ENCODE assay signal across 8 cellular contexts in the genomic region with DNA sequence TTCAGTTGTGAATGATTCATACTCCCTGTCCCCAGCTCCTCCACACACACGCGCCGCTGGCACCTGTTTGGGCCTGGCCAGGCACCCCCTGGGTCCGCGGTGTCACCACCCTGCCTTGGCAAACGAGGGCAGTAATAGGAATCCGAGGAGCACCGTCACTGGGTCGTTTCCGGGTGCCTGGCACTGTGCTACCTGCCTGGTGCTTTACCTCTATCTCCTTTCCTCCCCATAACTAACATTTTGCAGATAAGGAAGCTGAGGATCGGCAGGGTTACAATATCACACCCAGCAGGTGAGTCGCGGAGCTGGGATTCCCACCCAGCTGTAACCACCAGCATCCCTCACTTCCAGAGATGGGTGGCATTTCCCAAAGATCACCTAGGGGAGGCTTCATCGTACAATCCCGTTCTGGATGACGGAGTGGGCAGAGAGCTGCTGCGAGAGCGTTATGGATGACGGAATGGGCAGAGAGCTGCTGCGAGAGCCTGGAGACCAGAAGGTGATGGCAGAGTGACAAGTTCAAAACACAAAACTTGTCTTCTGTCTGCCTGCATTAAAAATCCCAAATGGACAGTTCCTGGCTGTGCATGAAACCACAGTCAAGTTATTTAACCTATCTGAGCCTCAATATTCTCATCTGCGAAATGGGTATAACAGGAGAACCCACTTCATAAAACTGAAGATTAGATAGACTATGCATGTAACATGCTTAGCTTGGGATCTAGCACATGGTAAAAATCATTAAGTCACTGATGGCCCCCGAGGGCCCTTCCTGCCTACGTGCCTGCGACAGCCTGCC. TPM values are rescaled to one million over a fixed set of nuclear protein-coding genes. Genes with fewer than 3 reads are reported as not detected.
DNase-seq lines count a peak whose midpoint lies in the region; ATAC-seq and TF ChIP-seq lines count a peak whose summit lies in the region.

No MANE protein-coding gene starts in this region.

- H3K4me1 Mint-ChIP-seq in activated T-cell treated with anti-CD3 and anti-CD28 coated beads, Interleukin-2, amount 50 U/mL, for 72 hours (ENCODE audit: low read depth), result no peaks in the 10 kb centered on the region

- H3K27ac Mint-ChIP-seq in activated T-cell treated with anti-CD3 and anti-CD28 coated beads, Interleukin-2, amount 50 U/mL, for 72 hours, result no peak overlapping the region

- in situ Hi-C loops in brain microvascular endothelial cell (cut with HindIII; ENCODE audit: low pct_ligation_motif_present, low sequenced_read_pairs) (no loop called here), transverse colon (cut with MboI; ENCODE audit: low pct_ligation_motif_present in 1 of 4, low pct_unique_long_range_greater_than_20kb in 1 of 4, low sequenced_read_pairs in 3 of 4) (no loop called here)

- H3K36me3 Mint-ChIP-seq in activated T-cell treated with anti-CD3 and anti-CD28 coated beads, Interleukin-2, amount 50 U/mL, for 72 hours (ENCODE audit: insufficient read depth in 2 of 2), result no peaks in the 10 kb centered on the region

- H3K56ac ChIP-seq in mesendoderm (ENCODE audit: low read length), result no peak overlapping the region

- H3K18ac ChIP-seq in mesendoderm (ENCODE audit: low read length), result no peak overlapping the region

- H3K27me3 ChIP-seq in brain microvascular endothelial cell (replicated peaks) (no peaks in the 10 kb centered on the region), mesendoderm (ENCODE audit: insufficient read depth, low read length, poor library complexity) (peaks cover 13% of the 10 kb centered on the region), transverse colon (peaks cover 17% of the 10 kb centered on the region)

- no peak overlapping the region for H2BK120ac ChIP-seq in mesendoderm (ENCODE audit: low read depth, low read length)

- no peak for TF ChIP-seq POLR2A in transverse colon (IDR thresholded peaks at IDR 0.05)

- no peak overlapping the region for H3K23ac ChIP-seq in mesendoderm (ENCODE audit: low read length)

- peaks cover 0 to 2% of the 10 kb centered on the region in 2 donors for H3K9me3 Mint-ChIP-seq in activated T-cell treated with anti-CD3 and anti-CD28 coated beads, Interleukin-2, amount 50 U/mL, for 72 hours

- H3K4ac ChIP-seq in mesendoderm (ENCODE audit: low read depth, low read length), result no peak overlapping the region

- no peak overlapping the region for H2BK15ac ChIP-seq in mesendoderm (replicated peaks; ENCODE audit: low read depth)

- no peak overlapping the region for H4K8ac ChIP-seq in mesendoderm (ENCODE audit: low read depth, low read length)

- H3K4me1 ChIP-seq in mesendoderm (ENCODE audit: control insufficient read depth, low read depth, low read length) (peaks cover 2% of the 10 kb centered on the region), transverse colon (peaks cover 0 to 16% (median 12%) of the 10 kb centered on the region in 4 donors)

- no peaks in the 10 kb centered on the region for H3K9me3 ChIP-seq in transverse colon

- DNase-seq in activated T-cell treated with anti-CD3 and anti-CD28 coated beads, Interleukin-2, amount 50 U/mL, for 72 hours, result no peak
- no peak for DNase-seq in activated T-cell treated with anti-CD3 and anti-CD28 coated beads, Interleukin-2, amount 50 U/mL, for 1 hour
- DNase-seq in brain microvascular endothelial cell (no peak), mesendoderm (no peak), transverse colon (no peak), kidney tubule cell (ENCODE audit: low spot score) (no peak), mucosa of gallbladder (ENCODE audit: low spot score) (no peak)

- H3K27me3 Mint-ChIP-seq in activated T-cell treated with anti-CD3 and anti-CD28 coated beads, Interleukin-2, amount 50 U/mL, for 72 hours (ENCODE audit: low read depth), result peaks cover 53% of the 10 kb centered on the region

- no peak overlapping the region for H2AK5ac ChIP-seq in mesendoderm (ENCODE audit: low read length)

- H3K36me3 ChIP-seq in brain microvascular endothelial cell (replicated peaks) (no peaks in the 10 kb centered on the region), mesendoderm (ENCODE audit: control insufficient read depth, insufficient read depth, low read length) (no peaks in the 10 kb centered on the region), transverse colon (no peaks in the 10 kb centered on the region)

- H3K4me2 ChIP-seq in mesendoderm (ENCODE audit: low read length), result peak overlapping the region; percentile 48

- no peak for TF ChIP-seq EP300 in transverse colon (IDR thresholded peaks at IDR 0.05; ENCODE audit: low read depth)

- no CpG with 5 or more reads among the region's 24 CpGs for WGBS in mesendoderm (ENCODE audit: extremely low coverage, insufficient coverage, low lambda C conversion rate)
- 27 to 48% methylated on average over 3 to 24 of the region's 24 CpGs for WGBS in transverse colon (ENCODE audit: low coverage in 1 of 2), 2 donors

- H3K9ac ChIP-seq in mesendoderm (ENCODE audit: low read length), result no peak overlapping the region

- no peak for ATAC-seq in activated T-cell treated with anti-CD3 and anti-CD28 coated beads, Interleukin-2, amount 50 U/mL, for 72 hours (replicated peaks in 1 of 2)
- no peak for ATAC-seq in HG03108 (IDR thresholded peaks at IDR 0.05; ENCODE audit: unreplicated experiment)

- no peaks in the 10 kb centered on the region for H3K79me1 ChIP-seq in mesendoderm (ENCODE audit: low read length)

- H3K27ac ChIP-seq in brain microvascular endothelial cell, result no peak overlapping the region
- H3K27ac ChIP-seq in mesendoderm (ENCODE audit: low read depth, low read length), result no peak overlapping the region
- H3K27ac ChIP-seq in transverse colon, result peak overlapping the region; percentile 93 to 94 (median 93)

- intact Hi-C loops in transverse colon (cut with DNase I; ENCODE audit: low total_unique reads), result no loop called here

- H3K79me2 ChIP-seq in mesendoderm (ENCODE audit: control insufficient read depth, insufficient read depth, low read length), result no peaks in the 10 kb centered on the region

- no peak for TF ChIP-seq CTCF in brain microvascular endothelial cell (IDR thresholded peaks at IDR 0.05; ENCODE audit: low read depth, low read length, missing control alignments)
- no peak for TF ChIP-seq CTCF in transverse colon (IDR thresholded peaks at IDR 0.05)

- H2BK5ac ChIP-seq in mesendoderm (ENCODE audit: low read length), result no peak overlapping the region

- peak overlapping the region; percentile 50 for H3K4me3 ChIP-seq in brain microvascular endothelial cell (ENCODE audit: low read depth, low read length)
- H3K4me3 ChIP-seq in mesendoderm (ENCODE audit: low read length), result no peak overlapping the region
- peak overlapping the region; percentile 70 to 87 (median 84) for H3K4me3 ChIP-seq in transverse colon

- peak overlapping the region; percentile 52 to 68 for H3K4me3 Mint-ChIP-seq in activated T-cell treated with anti-CD3 and anti-CD28 coated beads, Interleukin-2, amount 50 U/mL, for 72 hours

- no peak overlapping the region for H4K5ac ChIP-seq in mesendoderm (ENCODE audit: low read length)

RNA-seq across cellular contexts. Expression of gene HSPA12A, which starts 1.1 kb away (rescaled TPM):
- total RNA-seq in activated T-cell treated with anti-CD3 and anti-CD28 coated beads, Interleukin-2, amount 50 U/mL, for 72 hours, result under 1 TPM; 0.72 to 0.74 TPM
- 4.5 TPM for polyA plus RNA-seq in mesendoderm (2013, experiment 1 of 2)
- polyA plus RNA-seq in mesendoderm (2013, experiment 2 of 2), result 4.4 TPM
- 10 to 100 TPM in 1 of 4 donors, 1 to 10 TPM in 3; 6.4 to 52.3 (median 9.5) TPM for total RNA-seq in transverse colon
- 16.5 TPM for total RNA-seq in mucosa of gallbladder

Comparison
In these comparisons a context has a peak if more than half of its experiments do, and no peak if none do; other contexts are left out.
1. H3K27ac ChIP-seq: peak in transverse colon (4 of 4); none in brain microvascular endothelial cell (single experiment) and mesendoderm (single experiment).
2. RNA of gene HSPA12A, which starts 1.1 kb away (total RNA-seq): 16.5 TPM in mucosa of gallbladder (single experiment) and 6.4 to 52.3 TPM in transverse colon; 0.72 to 0.74 TPM in activated T-cell treated with anti-CD3 and anti-CD28 coated beads, Interleukin-2, amount 50 U/mL, for 72 hours; every median in the first group is over 4 times any median in the second.